In genomic region chr11:115409691-115410220, GRCh38 we compare ENCODE assay signal across 8 cellular contexts.
DNase-seq lines count a peak whose midpoint lies in the region; TF ChIP-seq lines count a peak whose summit lies in the region.

No MANE protein-coding gene starts in this region.

- no peak for TF ChIP-seq CTCF in GM13976 (IDR thresholded peaks at IDR 0.05; ENCODE audit: borderline replicate concordance, control extremely low read depth, extremely low read depth, insufficient read depth, missing control alignments)

- DNase-seq in D341Med (ENCODE audit: low spot score) (peak; percentile 44), NCI-H1436 (lab: John Stamatoyannopoulos, UW) (peak; percentile 73), NCI-H774 (lab: John Stamatoyannopoulos, UW) (peak; percentile 67), left kidney (ENCODE audit: low read depth, low spot score) (peak; percentile 93), 8988T (no peak), ACHN (no peak), posterior cingulate gyrus (no peak), GM13976 (ENCODE audit: low spot score) (no peak)

- in situ Hi-C loops in ACHN (cut with HindIII; ENCODE audit: low pct_ligation_motif_present, low pct_unique_long_range_greater_than_20kb, low sequenced_read_pairs) (no loop called here), GM13976 (cut with MboI; ENCODE audit: low sequenced_read_pairs, unreplicated experiment) (no loop called here)

- intact Hi-C loops in posterior cingulate gyrus (cut with DNase I), result no loop called here

Comparison
In these comparisons a context has a peak if more than half of its experiments do, and no peak if none do; other contexts are left out.
1. DNase-seq: peak in D341Med (single experiment), NCI-H1436 (single experiment), NCI-H774 (single experiment) and left kidney (single experiment); none in 8988T (single experiment), ACHN (single experiment), posterior cingulate gyrus (0 of 10) and GM13976 (single experiment).